In genomic region chr3:71565326-71565725, GRCh38 we compare ENCODE assay signal across 24 cellular contexts.
"Had no signal": no experiment of that assay in that cellular context is flagged by ENCODE, and none has a peak within 500 bp of the region (broad histone marks: within the 10 kb centered on the region; RNA-seq: fewer than 3 reads in every experiment).

No MANE protein-coding gene starts in this region.

- H3K9me3 ChIP-seq: Peyer's patch had no signal

- H3K9me3 Mint-ChIP-seq: activated T-cell treated with anti-CD3 and anti-CD28 coated beads, Interleukin-2, amount 50 U/mL, for 24 hours; activated T-helper 1 cell treated with anti-CD3 and anti-CD28 coated beads, Interleukin-12 subunit alpha, Interleukin-12 subunit beta, Interleukin-2, Interleukin-4 antibody, amounts not matched to agents 30 ng/mL and 10 ng/mL and 1 ng/mL, durations not matched to agents 14 hours and 24 hours and 36 hours; T-helper 1 cell treated with Interleukin-12 subunit alpha and Interleukin-12 subunit beta and Interleukin-4 antibody, amounts not matched to agents 30 μg/mL and 1 μg/mL, for 36 hours had no signal

- H3K36me3 ChIP-seq: cardiac muscle cell had no signal

- H3K4me3 ChIP-seq: cardiac muscle cell, K562, Peyer's patch had no signal

- H3K27ac ChIP-seq: cardiac muscle cell, Peyer's patch had no signal

- H3K27me3 ChIP-seq: cardiac muscle cell, Peyer's patch had no signal

- H3K4me3 Mint-ChIP-seq: activated CD8-positive, alpha-beta T cell treated with anti-CD3 and anti-CD28 coated beads, Interleukin-2, amount 10 ng/mL, durations not matched to agents 7 days and 5 days; activated naive CD8-positive, alpha-beta T cell; activated T-cell treated with anti-CD3 and anti-CD28 coated beads, Interleukin-2, amount 50 U/mL, for 24 hours; activated T-helper 1 cell treated with anti-CD3 and anti-CD28 coated beads, Interleukin-12 subunit alpha, Interleukin-12 subunit beta, Interleukin-2, Interleukin-4 antibody, amounts not matched to agents 30 ng/mL and 10 ng/mL and 1 ng/mL, durations not matched to agents 14 hours and 24 hours and 36 hours; brain; T-helper 1 cell treated with Interleukin-12 subunit alpha and Interleukin-12 subunit beta and Interleukin-4 antibody, amounts not matched to agents 30 μg/mL and 1 μg/mL, for 36 hours had no signal

- H3K27me3 Mint-ChIP-seq: activated naive CD8-positive, alpha-beta T cell; activated T-cell treated with anti-CD3 and anti-CD28 coated beads, Interleukin-2, amount 50 U/mL, for 24 hours; brain had no signal

- DNase-seq: activated CD4-positive, alpha-beta T cell treated with anti-CD3 and anti-CD28 coated beads for 48 hours; activated CD4-positive, alpha-beta T cell treated with anti-CD3 and anti-CD28 coated beads, Interleukin-2, amount 50 U/mL, for 4 hours; activated CD4-positive, CD25-positive, alpha-beta regulatory T cell treated with anti-CD3 and anti-CD28 coated beads, Interleukin-2, amount 50 U/mL, for 72 hours; activated CD8-positive, alpha-beta T cell treated with anti-CD3 and anti-CD28 coated beads, Interleukin-2, amount 10 ng/mL, durations not matched to agents 7 days and 5 days; activated effector memory CD4-positive, alpha-beta T cell treated with anti-CD3 and anti-CD28 coated beads, Interleukin-2, amount 50 U/mL, for 16 hours; activated naive CD4-positive, alpha-beta T cell treated with Interleukin-2 at 50 U/mL for 16 hours; activated T-cell treated with anti-CD3 and anti-CD28 coated beads, Interleukin-2, amount 50 U/mL, for 24 hours; amygdala; Kasumi-1; NCI-H1092 treated with DMSO at 0.1 percent for 48 hours; NCI-H1417 treated with DMSO at 0.1 percent for 48 hours; NCI-H1694; NCI-H2029; NCI-H2107; NCI-H510A treated with DMSO at 0.1 percent for 48 hours; NCI-H748 treated with DMSO at 0.1 percent for 48 hours; Peyer's patch; SHP77 had no signal

- H3K27ac Mint-ChIP-seq: activated CD8-positive, alpha-beta T cell treated with anti-CD3 and anti-CD28 coated beads, Interleukin-2, amount 10 ng/mL, durations not matched to agents 7 days and 5 days; activated naive CD8-positive, alpha-beta T cell; activated T-cell treated with anti-CD3 and anti-CD28 coated beads, Interleukin-2, amount 50 U/mL, for 24 hours; activated T-helper 1 cell treated with anti-CD3 and anti-CD28 coated beads, Interleukin-12 subunit alpha, Interleukin-12 subunit beta, Interleukin-2, Interleukin-4 antibody, amounts not matched to agents 30 ng/mL and 10 ng/mL and 1 ng/mL, durations not matched to agents 14 hours and 24 hours and 36 hours; T-helper 1 cell treated with Interleukin-12 subunit alpha and Interleukin-12 subunit beta and Interleukin-4 antibody, amounts not matched to agents 30 μg/mL and 1 μg/mL, for 36 hours had no signal

- ATAC-seq: activated CD8-positive, alpha-beta T cell treated with anti-CD3 and anti-CD28 coated beads, Interleukin-2, amount 10 ng/mL, durations not matched to agents 7 days and 5 days; K562 had no signal
